ENCODE assay signal across 28 cellular contexts in the genomic region with DNA sequence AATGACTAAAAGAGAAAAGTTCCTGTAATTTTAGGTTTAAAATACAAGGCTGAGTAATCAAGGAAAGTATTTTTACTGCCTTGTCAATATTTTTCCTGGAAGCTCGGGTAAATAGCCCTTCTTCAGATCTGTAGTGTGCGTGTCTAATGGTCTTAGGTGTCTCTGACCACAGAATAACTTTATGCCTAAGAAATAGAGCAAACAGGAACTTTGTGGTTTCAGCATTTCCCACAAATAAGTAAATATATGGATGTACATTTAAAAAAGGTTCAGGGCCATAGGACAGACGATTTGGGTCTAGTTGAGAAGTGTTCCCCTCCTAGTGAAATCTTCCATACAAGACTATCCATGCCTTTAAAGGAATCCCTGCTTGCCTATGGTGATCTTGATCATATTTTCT.
DNase-seq lines count a peak whose midpoint lies in the region; ATAC-seq, FAIRE-seq and TF ChIP-seq lines count a peak whose summit lies in the region.
"Had no signal": no experiment of that assay in that cellular context is flagged by ENCODE, and none has a peak within 500 bp of the region (broad histone marks: within the 10 kb centered on the region; RNA-seq: fewer than 3 reads in every experiment).

No MANE protein-coding gene starts in this region.

- no peak overlapping the region for H2AFZ ChIP-seq in HepG2 (ENCODE audit: low read length)

- ATAC-seq in HepG2: no peak
- no peak for ATAC-seq in right lobe of liver
- ATAC-seq in naive thymus-derived CD4-positive, alpha-beta T cell: no peak
- ATAC-seq: activated naive CD8-positive, alpha-beta T cell treated with anti-CD3 and anti-CD28 coated beads, Interleukin-2, amount 50 U/mL, for 24 hours; mucosa of descending colon; natural killer cell treated with Interleukin-12 subunit alpha and Interleukin-12 subunit beta and Interleukin-15 and Interleukin-18, amount 100 ng/mL, for 72 hours had no signal

- H3K4me1 ChIP-seq in HepG2 (ENCODE audit: insufficient read depth, low read length): peaks cover 6% of the 10 kb centered on the region; the same call in 1 of the 2 replicates
- no peaks in the 10 kb centered on the region for H3K4me1 ChIP-seq in right lobe of liver
- H3K4me1 ChIP-seq in naive thymus-derived CD4-positive, alpha-beta T cell (ENCODE audit: control insufficient read depth in 2 of 2, insufficient read depth in 2 of 2, low read length in 2 of 2): no peaks in the 10 kb centered on the region
- H3K4me1 ChIP-seq: right atrium auricular region, spleen, testis had no signal

- H3K36me3 ChIP-seq in HepG2 (replicated peaks in 1 of 2; ENCODE audit: control insufficient read depth in 1 of 2, insufficient read depth in 2 of 2, low read length in 2 of 2) (no peaks in the 10 kb centered on the region), right lobe of liver (no peaks in the 10 kb centered on the region)
- H3K36me3 ChIP-seq in naive thymus-derived CD4-positive, alpha-beta T cell (ENCODE audit: control insufficient read depth in 2 of 3, insufficient read depth in 3 of 3, low read length in 3 of 3): no peaks in the 10 kb centered on the region
- H3K36me3 ChIP-seq: right atrium auricular region, spleen had no signal

- BruUV-seq in HepG2 (replicated peaks; lab: Mats Ljungman, UMichigan): no TSS peak

- no peaks in the 10 kb centered on the region for H3K4me1 Mint-ChIP-seq in HFFc6 (ENCODE audit: low read depth)
- no peaks in the 10 kb centered on the region for H3K4me1 Mint-ChIP-seq in naive thymus-derived CD4-positive, alpha-beta T cell
- H3K4me1 Mint-ChIP-seq: activated naive CD8-positive, alpha-beta T cell treated with anti-CD3 and anti-CD28 coated beads, Interleukin-2, amount 50 U/mL, for 24 hours; CD4-positive, CD25-positive, alpha-beta regulatory T cell had no signal

- no peak for TF ChIP-seq RAD21 in HepG2 (CRISPR knock-in tag; IDR thresholded peaks at IDR 0.05)

- no peak overlapping the region for H3K4me3 Mint-ChIP-seq in HFFc6
- H3K4me3 Mint-ChIP-seq in naive thymus-derived CD4-positive, alpha-beta T cell: no peak overlapping the region
- H3K4me3 Mint-ChIP-seq: activated naive CD8-positive, alpha-beta T cell treated with anti-CD3 and anti-CD28 coated beads, Interleukin-2, amount 50 U/mL, for 24 hours; CD4-positive, CD25-positive, alpha-beta regulatory T cell; natural killer cell treated with Interleukin-12 subunit alpha and Interleukin-12 subunit beta and Interleukin-15 and Interleukin-18, amount 100 ng/mL, for 72 hours; stimulated activated naive CD8-positive, alpha-beta T cell treated with anti-CD3 and anti-CD28 coated beads, Interleukin-15, Interleukin-2, amounts not matched to agents 100 ng/mL and 50 ng/mL, for 24 hours; T-helper 1 cell treated with Interleukin-12 subunit alpha and Interleukin-12 subunit beta and Interleukin-4 antibody, amounts not matched to agents 30 μg/mL and 1 μg/mL, for 36 hours had no signal

- H3K79me2 ChIP-seq in HepG2 (ENCODE audit: insufficient read depth, low read length): no peaks in the 10 kb centered on the region

- no peak overlapping the region for H3K27ac ChIP-seq in HepG2 (ENCODE audit: extremely low read length, insufficient read depth, low read length)
- H3K27ac ChIP-seq in right lobe of liver: no peak overlapping the region
- H3K27ac ChIP-seq in naive thymus-derived CD4-positive, alpha-beta T cell (ENCODE audit: low read depth, low read length): no peak overlapping the region
- H3K27ac ChIP-seq: KMS-11, right atrium auricular region, SK-N-MC, spleen, testis had no signal

- no peak overlapping the region for H3K27ac Mint-ChIP-seq in HFFc6
- no peak overlapping the region for H3K27ac Mint-ChIP-seq in naive thymus-derived CD4-positive, alpha-beta T cell
- H3K27ac Mint-ChIP-seq: activated naive CD8-positive, alpha-beta T cell treated with anti-CD3 and anti-CD28 coated beads, Interleukin-2, amount 50 U/mL, for 24 hours; CD4-positive, CD25-positive, alpha-beta regulatory T cell; natural killer cell treated with Interleukin-12 subunit alpha and Interleukin-12 subunit beta and Interleukin-15 and Interleukin-18, amount 100 ng/mL, for 72 hours; stimulated activated naive CD8-positive, alpha-beta T cell treated with anti-CD3 and anti-CD28 coated beads, Interleukin-15, Interleukin-2, amounts not matched to agents 100 ng/mL and 50 ng/mL, for 24 hours; T-helper 1 cell treated with Interleukin-12 subunit alpha and Interleukin-12 subunit beta and Interleukin-4 antibody, amounts not matched to agents 30 μg/mL and 1 μg/mL, for 36 hours had no signal

- peaks cover 45% of the 10 kb centered on the region for H3K9me3 Mint-ChIP-seq in HFFc6
- H3K9me3 Mint-ChIP-seq in naive thymus-derived CD4-positive, alpha-beta T cell: peaks cover 0 to 3% (median 0%) of the 10 kb centered on the region in 11 donors
- H3K9me3 Mint-ChIP-seq: stimulated activated naive CD8-positive, alpha-beta T cell treated with anti-CD3 and anti-CD28 coated beads, Interleukin-15, Interleukin-2, amounts not matched to agents 100 ng/mL and 50 ng/mL, for 24 hours; T-helper 1 cell treated with Interleukin-12 subunit alpha and Interleukin-12 subunit beta and Interleukin-4 antibody, amounts not matched to agents 30 μg/mL and 1 μg/mL, for 36 hours had no signal

- H3K36me3 Mint-ChIP-seq in HFFc6 (ENCODE audit: low read depth): no peaks in the 10 kb centered on the region
- no peaks in the 10 kb centered on the region for H3K36me3 Mint-ChIP-seq in naive thymus-derived CD4-positive, alpha-beta T cell
- H3K36me3 Mint-ChIP-seq: CD4-positive, CD25-positive, alpha-beta regulatory T cell; natural killer cell treated with Interleukin-12 subunit alpha and Interleukin-12 subunit beta and Interleukin-15 and Interleukin-18, amount 100 ng/mL, for 72 hours had no signal

- intact Hi-C loops in HepG2 (cut with micrococcal nuclease; ENCODE audit: unreplicated experiment) (no loop called here), right lobe of liver (cut with DNase I) (no loop called here)
- intact Hi-C loops in naive thymus-derived CD4-positive, alpha-beta T cell (cut with micrococcal nuclease): no loop called here

- H3K27me3 ChIP-seq in HepG2 (ENCODE audit: control insufficient read depth in 1 of 2, insufficient read depth in 2 of 2, low read length in 2 of 2) (no peaks in the 10 kb centered on the region), right lobe of liver (no peaks in the 10 kb centered on the region)
- no peaks in the 10 kb centered on the region for H3K27me3 ChIP-seq in naive thymus-derived CD4-positive, alpha-beta T cell (ENCODE audit: control insufficient read depth in 2 of 2, insufficient read depth in 2 of 2, low read length in 2 of 2)
- H3K27me3 ChIP-seq: right atrium auricular region, spleen, testis had no signal

- no peak overlapping the region for H3K9ac ChIP-seq in HepG2 (ENCODE audit: insufficient read depth, low read depth, low read length)
- H3K9ac ChIP-seq: KMS-11 had no signal

- H3K4me3 ChIP-seq in HepG2 (replicated peaks in 1 of 3; ENCODE audit: insufficient read depth in 1 of 3, low read depth in 2 of 3, low read length in 3 of 3) (no peak overlapping the region), right lobe of liver (no peak overlapping the region), fibroblast of villous mesenchyme (ENCODE audit: low read depth, low read length) (no peak overlapping the region)
- no peak overlapping the region for H3K4me3 ChIP-seq in naive thymus-derived CD4-positive, alpha-beta T cell (ENCODE audit: low read length)
- H3K4me3 ChIP-seq: mucosa of descending colon, right atrium auricular region, SK-N-MC, spleen, testis had no signal

- WGBS in HepG2 (ENCODE audit: low lambda C conversion rate): 1% methylated on average over 3 of the region's 3 CpGs
- 44% methylated on average over 3 of the region's 3 CpGs for WGBS in right lobe of liver (ENCODE audit: insufficient coverage, low coverage, low lambda C conversion rate, missing lambda C conversion rate)

- peak in 1 of 2 experiments; percentile 26; a peak in 1 of 4 replicates for TF ChIP-seq EP300 in HepG2 (IDR thresholded peaks at IDR 0.05; ENCODE audit: low read depth in 2 of 2, low read length in 2 of 2)
- no peak for TF ChIP-seq EP300 in HepG2 (CRISPR knock-in tag; IDR thresholded peaks at IDR 0.05; ENCODE audit: borderline replicate concordance)

- no peaks in the 10 kb centered on the region for H3K27me3 Mint-ChIP-seq in HFFc6 (ENCODE audit: insufficient read depth)
- peaks cover 0 to 5% (median 0%) of the 10 kb centered on the region in 5 donors for H3K27me3 Mint-ChIP-seq in naive thymus-derived CD4-positive, alpha-beta T cell
- H3K27me3 Mint-ChIP-seq: CD4-positive, CD25-positive, alpha-beta regulatory T cell; natural killer cell treated with Interleukin-12 subunit alpha and Interleukin-12 subunit beta and Interleukin-15 and Interleukin-18, amount 100 ng/mL, for 72 hours; stimulated activated naive CD8-positive, alpha-beta T cell treated with anti-CD3 and anti-CD28 coated beads, Interleukin-15, Interleukin-2, amounts not matched to agents 100 ng/mL and 50 ng/mL, for 24 hours had no signal

- DNase-seq in HepG2 (ENCODE audit: low spot score) (no peak), right lobe of liver (no peak), RPMI7951 (ENCODE audit: low read depth) (peak; percentile 65), fibroblast of villous mesenchyme (ENCODE audit: low read depth) (peak; percentile 42), HFFc6 (no peak), NCI-H2227 (lab: John Stamatoyannopoulos, UW; ENCODE audit: unreplicated experiment) (no peak), NOMO-1 (lab: John Stamatoyannopoulos, UW; ENCODE audit: unreplicated experiment in 2 of 2) (no peak)
- DNase-seq in naive thymus-derived CD4-positive, alpha-beta T cell: no peak
- DNase-seq: activated CD4-positive, alpha-beta T cell treated with anti-CD3 and anti-CD28 coated beads, Interleukin-2, amount 50 U/mL, for 48 hours; activated naive CD8-positive, alpha-beta T cell treated with anti-CD3 and anti-CD28 coated beads, Interleukin-2, amount 50 U/mL, for 24 hours; activated T-cell treated with anti-CD3 and anti-CD28 coated beads, Interleukin-2, amount 50 U/mL, for 48 hours; CD4-positive, CD25-positive, alpha-beta regulatory T cell; kidney glomerular epithelial cell; mucosa of descending colon; NCI-H1417 treated with DMSO at 0.1 percent for 48 hours; NCI-H446; NCI-H748 treated with DMSO at 0.1 percent for 48 hours; spleen; stimulated activated CD4-positive, alpha-beta T cell treated with anti-CD3 and anti-CD28 coated beads, Interleukin-2, amount 100 ng/mL, for 24 hours; testis had no signal

- no peak for TF ChIP-seq CTCF in HepG2 (CRISPR knock-in tag; IDR thresholded peaks at IDR 0.05)
- TF ChIP-seq CTCF in right lobe of liver (IDR thresholded peaks at IDR 0.05): no peak
- no peak for TF ChIP-seq CTCF in fibroblast of villous mesenchyme (IDR thresholded peaks at IDR 0.05; ENCODE audit: insufficient read depth, low read depth, low read length)
- no peak for TF ChIP-seq CTCF in HFFc6 (IDR thresholded peaks at IDR 0.05)

- TF ChIP-seq POLR2A in HepG2 (IDR thresholded peaks at IDR 0.05; ENCODE audit: insufficient read depth in 1 of 2, low read depth in 2 of 2, low read length in 2 of 2): no peak
- TF ChIP-seq POLR2A in right lobe of liver (IDR thresholded peaks at IDR 0.05): no peak

- H3K9me3 ChIP-seq in HepG2 (ENCODE audit: low read length) (no peaks in the 10 kb centered on the region), right lobe of liver (no peaks in the 10 kb centered on the region)
- no peaks in the 10 kb centered on the region for H3K9me3 ChIP-seq in naive thymus-derived CD4-positive, alpha-beta T cell (ENCODE audit: control insufficient read depth in 2 of 3, low read length in 3 of 3)
- H3K9me3 ChIP-seq: mucosa of descending colon, right atrium auricular region, spleen, testis had no signal

- FAIRE-seq in HepG2 (lab: Jason Lieb, UNC): no peak
- FAIRE-seq: frontal cortex, H54 had no signal

- no peak overlapping the region for H3K4me2 ChIP-seq in HepG2 (ENCODE audit: low read depth, low read length)
- H3K4me2 ChIP-seq: KMS-11 had no signal

- CTCF ChIA-PET in HepG2 (lab: Yijun Ruan, JAX; ENCODE audit: low intra/inter-chr PET ratio, low total read pairs): no interaction called here
- CTCF ChIA-PET in naive thymus-derived CD4-positive, alpha-beta T cell (lab: Charles Lee): no interaction called here

- no peaks in the 10 kb centered on the region for H4K20me1 ChIP-seq in HepG2 (ENCODE audit: insufficient read depth, low read length)

- POLR2A ChIA-PET in HepG2 (lab: Yijun Ruan, JAX): no interaction called here
- POLR2A ChIA-PET in naive thymus-derived CD4-positive, alpha-beta T cell (lab: Charles Lee): no interaction called here

- in situ Hi-C loops in HepG2 (cut with HindIII; ENCODE audit: extremely low pct_ligation_motif_present, low pct_unique_long_range_greater_than_20kb): no loop called here

Comparison
In these comparisons a context has a peak if more than half of its experiments do, and no peak if none do; other contexts are left out.
1. DNase-seq: peak in RPMI7951 (single experiment) and fibroblast of villous mesenchyme (single experiment); none in HepG2 (single experiment), right lobe of liver (0 of 3), HFFc6 (single experiment), naive thymus-derived CD4-positive, alpha-beta T cell (0 of 9), NCI-H2227 (single experiment) and NOMO-1 (0 of 2).